In the genomic region with DNA sequence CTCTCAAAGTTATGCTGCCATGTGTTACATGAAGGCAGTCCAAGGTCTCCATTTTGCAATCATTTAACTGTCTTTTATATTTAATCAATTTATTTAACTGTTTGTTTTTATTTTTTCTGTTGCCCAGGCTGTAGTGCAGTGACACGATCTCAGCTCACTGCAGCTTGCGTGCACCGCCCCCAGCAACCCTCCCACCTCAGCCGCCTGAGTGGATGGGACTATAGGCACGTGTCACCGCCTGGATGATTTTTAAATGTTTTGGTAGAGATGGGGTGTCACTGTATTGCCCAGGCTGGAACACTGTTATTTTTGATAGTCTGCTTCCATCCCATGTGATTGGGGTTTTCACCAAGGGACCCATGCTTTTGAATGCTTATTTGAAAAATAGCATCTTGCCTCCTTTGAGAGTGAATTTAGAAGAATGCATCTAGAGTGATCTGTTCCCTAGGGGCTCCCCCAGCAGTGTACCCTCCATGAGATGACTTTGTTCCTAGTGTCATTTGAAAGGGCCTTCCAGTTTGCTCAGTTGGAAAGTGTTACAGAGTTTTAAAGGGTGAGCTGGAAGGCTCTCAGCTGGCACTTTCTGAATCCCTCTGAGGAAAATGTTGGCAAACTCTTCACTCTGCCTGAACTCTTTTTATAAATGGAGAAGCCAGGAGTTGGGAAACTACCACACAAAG, we compare ENCODE assay signal across 11 cellular contexts.
A peak's percentile ranks its signal among the peaks of the same experiment; 100 is the strongest.
DNase-seq lines count a peak whose midpoint lies in the region; ATAC-seq, FAIRE-seq and TF ChIP-seq lines count a peak whose summit lies in the region.
"Had no signal": no experiment of that assay in that cellular context is flagged by ENCODE, and none has a peak within 500 bp of the region (broad histone marks: within the 10 kb centered on the region; RNA-seq: fewer than 3 reads in every experiment).

No MANE protein-coding gene starts in this region.

- H3K4me3 ChIP-seq in CD8-positive, alpha-beta memory T cell (ENCODE audit: low read length) = no peak overlapping the region
- no peak overlapping the region for H3K4me3 ChIP-seq in OCI-LY3 (ENCODE audit: low read length)
- H3K4me3 ChIP-seq in fibroblast of pulmonary artery (replicated peaks; ENCODE audit: low read depth, low read length) = no peak overlapping the region
- no peak overlapping the region for H3K4me3 ChIP-seq in neutrophil (ENCODE audit: low read depth in 1 of 2, low read length in 1 of 2)
- H3K4me3 ChIP-seq: colonic mucosa, hepatocyte had no signal

- peak overlapping the region; percentile 9 for H3K4me2 ChIP-seq in OCI-LY3 (ENCODE audit: low read length)

- POLR2A ChIA-PET in CD8-positive, alpha-beta memory T cell (lab: Charles Lee) = no interaction called here

- H3K4me1 Mint-ChIP-seq in CD8-positive, alpha-beta memory T cell = peaks cover 60 to 83% (median 78%) of the 10 kb centered on the region in 3 donors
- H3K4me1 Mint-ChIP-seq in endothelial cell (ENCODE audit: unreplicated experiment) = peaks cover 57% of the 10 kb centered on the region

- H3K27me3 Mint-ChIP-seq in CD8-positive, alpha-beta memory T cell = no peaks in the 10 kb centered on the region
- H3K27me3 Mint-ChIP-seq in endothelial cell (ENCODE audit: unreplicated experiment) = peaks cover 9% of the 10 kb centered on the region

- H2AFZ ChIP-seq in OCI-LY3 (ENCODE audit: low read depth, low read length) = no peak overlapping the region
- H2AFZ ChIP-seq: hepatocyte had no signal

- no peaks in the 10 kb centered on the region for H3K9me3 Mint-ChIP-seq in CD8-positive, alpha-beta memory T cell
- no peaks in the 10 kb centered on the region for H3K9me3 Mint-ChIP-seq in endothelial cell (ENCODE audit: unreplicated experiment)

- H3K9me3 ChIP-seq in CD8-positive, alpha-beta memory T cell (ENCODE audit: low read length) = no peaks in the 10 kb centered on the region
- H3K9me3 ChIP-seq in OCI-LY3 (ENCODE audit: insufficient read depth, low read length) (no peaks in the 10 kb centered on the region), neutrophil (no peaks in the 10 kb centered on the region)
- H3K9me3 ChIP-seq: colonic mucosa had no signal

- H3K36me3 Mint-ChIP-seq in CD8-positive, alpha-beta memory T cell = peaks cover 0 to 10% (median 8%) of the 10 kb centered on the region in 3 donors
- no peaks in the 10 kb centered on the region for H3K36me3 Mint-ChIP-seq in endothelial cell (ENCODE audit: low read depth, unreplicated experiment)

- H3K27me3 ChIP-seq in CD8-positive, alpha-beta memory T cell (ENCODE audit: insufficient read depth, low read length, poor library complexity, severe bottlenecking) = no peaks in the 10 kb centered on the region
- H3K27me3 ChIP-seq in OCI-LY3 (ENCODE audit: low read depth, low read length) (no peaks in the 10 kb centered on the region), neutrophil (no peaks in the 10 kb centered on the region)
- H3K27me3 ChIP-seq: colonic mucosa, hepatocyte had no signal

- H3K79me2 ChIP-seq in OCI-LY3 (ENCODE audit: low read length) = peaks cover 92% of the 10 kb centered on the region

- H4K20me1 ChIP-seq in OCI-LY3 (ENCODE audit: insufficient read depth, low read length) = peaks cover 83% of the 10 kb centered on the region

- DNase-seq in CD8-positive, alpha-beta memory T cell = no peak
- DNase-seq in fibroblast of pulmonary artery (ENCODE audit: low read depth) (peak; percentile 35), endothelial cell (ENCODE audit: low spot score) (no peak), SHP77 (lab: John Stamatoyannopoulos, UW) (no peak), RCC 7860 (ENCODE audit: low spot score) (no peak)
- DNase-seq: colonic mucosa, DMS79 had no signal

- no peak overlapping the region for H3K9ac ChIP-seq in OCI-LY3 (ENCODE audit: low read length)

- no peak overlapping the region for H3K27ac ChIP-seq in CD8-positive, alpha-beta memory T cell (ENCODE audit: low read depth, low read length)
- H3K27ac ChIP-seq in OCI-LY3 (ENCODE audit: low read length) (no peak overlapping the region), neutrophil (peak overlapping the region; percentile 52)
- H3K27ac ChIP-seq: colonic mucosa, hepatocyte had no signal

- CTCF ChIA-PET in CD8-positive, alpha-beta memory T cell (lab: Charles Lee) = interaction anchor here (0.9 to 1.3 kb wide), 3 partner anchors 10 to 134 kb away, joined by 3 to 4 read pairs (median 3); no protein-coding TSS in a partner anchor

- peaks cover 42% of the 10 kb centered on the region for H3K4me1 ChIP-seq in CD8-positive, alpha-beta memory T cell (ENCODE audit: insufficient read depth, low read length)
- H3K4me1 ChIP-seq in OCI-LY3 (ENCODE audit: low read length) (peaks cover 46% of the 10 kb centered on the region), neutrophil (ENCODE audit: control insufficient read depth in 1 of 2, insufficient read depth in 1 of 2, low read depth in 1 of 2, low read length in 1 of 2) (peaks cover 16 to 49% of the 10 kb centered on the region in 2 experiments)
- H3K4me1 ChIP-seq: colonic mucosa had no signal

- FAIRE-seq in RCC 7860 (lab: Jason Lieb, UNC) = no peak

- no peak for ATAC-seq in GM19455 (IDR thresholded peaks at IDR 0.05; ENCODE audit: unreplicated experiment)

- H3K4me3 Mint-ChIP-seq in CD8-positive, alpha-beta memory T cell = no peak overlapping the region
- no peak overlapping the region for H3K4me3 Mint-ChIP-seq in endothelial cell (ENCODE audit: unreplicated experiment)

- TF ChIP-seq CTCF in OCI-LY3 (IDR thresholded peaks at IDR 0.05; ENCODE audit: low read depth, low read length) = no peak
- TF ChIP-seq CTCF in fibroblast of pulmonary artery (IDR thresholded peaks at IDR 0.05; ENCODE audit: low read length, missing control alignments) = no peak
- no peak for TF ChIP-seq CTCF in neutrophil (IDR thresholded peaks at IDR 0.05)
- no peak for TF ChIP-seq CTCF in endothelial cell (IDR thresholded peaks at IDR 0.05; ENCODE audit: unreplicated experiment)

- no peaks in the 10 kb centered on the region for H3K36me3 ChIP-seq in CD8-positive, alpha-beta memory T cell (ENCODE audit: insufficient read depth, low read length)
- H3K36me3 ChIP-seq in OCI-LY3 (replicated peaks; ENCODE audit: low read depth, low read length) = no peaks in the 10 kb centered on the region
- peaks cover 11% of the 10 kb centered on the region for H3K36me3 ChIP-seq in neutrophil
- H3K36me3 ChIP-seq: colonic mucosa had no signal

- H3K27ac Mint-ChIP-seq in CD8-positive, alpha-beta memory T cell = peak overlapping the region in 5 of 8 donors; percentile 4 to 57 (median 35)
- H3K27ac Mint-ChIP-seq in endothelial cell (ENCODE audit: unreplicated experiment) = no peak overlapping the region
